Comparison of ENCODE assay signal across 20 cellular contexts in the genomic region with DNA sequence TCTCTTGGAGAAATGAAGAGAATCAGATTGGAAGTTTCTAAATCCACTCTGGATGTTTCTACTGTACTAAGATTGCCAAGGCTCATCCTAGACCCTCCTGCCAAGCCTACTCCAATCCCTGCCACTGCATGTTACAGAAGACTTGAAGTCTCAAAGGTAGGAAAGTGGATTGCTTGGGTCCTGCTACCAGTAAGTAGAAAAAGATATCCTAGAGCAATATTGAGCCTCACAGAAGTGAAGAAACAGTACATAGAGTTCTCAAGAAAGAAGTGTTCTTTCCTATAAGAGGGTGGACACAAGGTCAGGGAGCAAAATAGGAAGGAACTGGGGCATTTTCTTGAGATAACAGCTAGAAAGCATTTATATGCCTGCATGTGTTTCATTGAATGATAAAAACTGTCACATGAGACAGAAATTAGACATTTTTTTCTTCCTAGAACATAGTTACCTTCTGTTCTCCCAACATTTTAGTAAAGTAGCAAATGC.
A peak's percentile ranks its signal among the peaks of the same experiment; 100 is the strongest.
DNase-seq lines count a peak whose midpoint lies in the region; ATAC-seq and TF ChIP-seq lines count a peak whose summit lies in the region.
"Had no signal": no experiment of that assay in that cellular context is flagged by ENCODE, and none has a peak within 500 bp of the region (broad histone marks: within the 10 kb centered on the region; RNA-seq: fewer than 3 reads in every experiment).

No MANE protein-coding gene starts in this region.

- H3K9me3 ChIP-seq in DND-41 (ENCODE audit: insufficient read depth, low read length, severe bottlenecking) (no peaks in the 10 kb centered on the region), IMR-90 (ENCODE audit: control insufficient read depth, insufficient read depth, low read length) (no peaks in the 10 kb centered on the region), osteoblast (ENCODE audit: low read depth, low read length) (no peaks in the 10 kb centered on the region)
- H3K9me3 ChIP-seq: HAP-1, SK-N-SH had no signal

- peak overlapping the region; percentile 71 for H3K18ac ChIP-seq in IMR-90 (ENCODE audit: low read depth, low read length)

- H3K36me3 ChIP-seq in DND-41 (ENCODE audit: insufficient read depth, low read length) (no peaks in the 10 kb centered on the region), IMR-90 (ENCODE audit: control insufficient read depth, insufficient read depth, low read length) (no peaks in the 10 kb centered on the region), osteoblast (ENCODE audit: insufficient read depth, low read length) (no peaks in the 10 kb centered on the region)
- H3K36me3 ChIP-seq: BLaER1 treated with 17β-estradiol and CSF1 and Interleukin-3, amounts not matched to agents 10 nM and 100 nM; HAP-1 had no signal

- no peak overlapping the region for H2AK9ac ChIP-seq in IMR-90 (replicated peaks; ENCODE audit: low read depth, low read length, poor library complexity)

- TF ChIP-seq RAD21 in IMR-90 (IDR thresholded peaks at IDR 0.05; ENCODE audit: low read length): no peak

- H2AFZ ChIP-seq in DND-41 (ENCODE audit: low read depth, low read length) (peak overlapping the region; percentile 49; the same call in 1 of the 2 replicates), IMR-90 (replicated peaks; ENCODE audit: low read length, poor library complexity) (no peak overlapping the region), osteoblast (ENCODE audit: low read length) (peak overlapping the region; percentile 30)

- ATAC-seq in DND-41 (ENCODE audit: insufficient read depth, low read depth) (no peak), IMR-90 (ENCODE audit: low read depth) (no peak), HG03439 (IDR thresholded peaks at IDR 0.05; ENCODE audit: unreplicated experiment) (no peak)
- ATAC-seq: PC-3 had no signal

- H4K8ac ChIP-seq in IMR-90 (ENCODE audit: low read depth in 2 of 2, low read length in 2 of 2): peak overlapping the region in 1 of 2 experiments; percentile 45; a peak in 1 of 4 replicates

- H3K56ac ChIP-seq in IMR-90 (ENCODE audit: extremely low read depth, insufficient read depth, low read length): no peak overlapping the region

- peak overlapping the region; percentile 82 for H2BK120ac ChIP-seq in IMR-90 (ENCODE audit: low read depth, low read length)

- dilution Hi-C loops in IMR-90 (cut with HindIII; ENCODE audit: low sequenced_read_pairs, unreplicated experiment): no loop called here

- BruUV-seq in IMR-90 (replicated peaks; lab: Mats Ljungman, UMichigan): no TSS peak

- H2BK20ac ChIP-seq in IMR-90 (ENCODE audit: low read depth, low read length): peak overlapping the region; percentile 82; the same call in 1 of the 2 replicates

- H2BK5ac ChIP-seq in IMR-90 (ENCODE audit: low read depth, low read length, poor library complexity, severe bottlenecking): peak overlapping the region; percentile 59

- POLR2A ChIA-PET in IMR-90 (lab: Charles Lee; ENCODE audit: unreplicated experiment): no interaction called here

- intact Hi-C loops in IMR-90 (cut with micrococcal nuclease): no loop called here

- no peak overlapping the region for H3K4me2 ChIP-seq in DND-41 (ENCODE audit: insufficient read depth, low read length)
- H3K4me2 ChIP-seq in IMR-90 (ENCODE audit: low read depth, low read length): no peak overlapping the region
- H3K4me2 ChIP-seq in osteoblast (ENCODE audit: insufficient read depth, low read length): peak overlapping the region; percentile 70
- H3K4me2 ChIP-seq: SK-N-SH had no signal

- in situ Hi-C loops in IMR-90 (cut with MboI; ENCODE audit: low sequenced_read_pairs): loop anchor here (25.0 kb wide), 1 partner anchor 1441 kb away; the partner anchor contains the start of gene MMADHC

- no peaks in the 10 kb centered on the region for H4K20me1 ChIP-seq in DND-41 (ENCODE audit: insufficient read depth, low read length)
- no peaks in the 10 kb centered on the region for H4K20me1 ChIP-seq in IMR-90 (ENCODE audit: insufficient read depth, low read length)
- no peaks in the 10 kb centered on the region for H4K20me1 ChIP-seq in osteoblast (ENCODE audit: insufficient read depth, low read length)
- H4K20me1 ChIP-seq: BLaER1 treated with 17β-estradiol and CSF1 and Interleukin-3, amounts not matched to agents 10 nM and 100 nM had no signal

- H3K4ac ChIP-seq in IMR-90 (ENCODE audit: low read depth, low read length): peak overlapping the region; percentile 65

- H2BK15ac ChIP-seq in IMR-90 (ENCODE audit: low read depth, low read length): 0 out of 3 replicates have a peak overlapping the region, but pooled peaks have one; percentile 85

- H4K5ac ChIP-seq in IMR-90 (ENCODE audit: low read depth, low read length): peak overlapping the region; percentile 57; the same call in 1 of the 2 replicates

- peak overlapping the region; percentile 49 for H3K14ac ChIP-seq in IMR-90 (replicated peaks; ENCODE audit: low read depth, low read length)

- H3K27ac ChIP-seq in DND-41 (ENCODE audit: low read length): no peak overlapping the region
- peak overlapping the region; percentile 33; the same call in 1 of the 2 replicates for H3K27ac ChIP-seq in IMR-90 (ENCODE audit: insufficient read depth, low read length)
- H3K27ac ChIP-seq in osteoblast (ENCODE audit: low read depth, low read length): peak overlapping the region; percentile 62
- H3K27ac ChIP-seq: BLaER1 treated with 17β-estradiol and CSF1 and Interleukin-3, amounts not matched to agents 10 nM and 100 nM; HL-60 had no signal

- H3K4me3 ChIP-seq in DND-41 (ENCODE audit: low read depth in 1 of 2, low read length in 2 of 2): no peak overlapping the region
- H3K4me3 ChIP-seq in IMR-90 (ENCODE audit: insufficient read depth, low read depth, low read length): no peak overlapping the region
- H3K4me3 ChIP-seq in choroid plexus epithelial cell (ENCODE audit: low read depth, low read length): no peak overlapping the region
- no peak overlapping the region for H3K4me3 ChIP-seq in osteoblast (ENCODE audit: insufficient read depth, low read length)
- H3K4me3 ChIP-seq: BLaER1 treated with 17β-estradiol and CSF1 and Interleukin-3, amounts not matched to agents 10 nM and 100 nM; HAP-1 had no signal

- H3K27me3 ChIP-seq in DND-41 (ENCODE audit: insufficient read depth, low read length, poor library complexity): no peaks in the 10 kb centered on the region
- H3K27me3 ChIP-seq in IMR-90 (ENCODE audit: control insufficient read depth, insufficient read depth, low read length): no peaks in the 10 kb centered on the region
- no peaks in the 10 kb centered on the region for H3K27me3 ChIP-seq in osteoblast (ENCODE audit: insufficient read depth, low read length)
- H3K27me3 ChIP-seq: BLaER1 treated with 17β-estradiol and CSF1 and Interleukin-3, amounts not matched to agents 10 nM and 100 nM had no signal

- 0 out of 2 replicates have a peak overlapping the region, but pooled peaks have one; percentile 4 for H3K23ac ChIP-seq in IMR-90 (ENCODE audit: low read depth, low read length)

- CTCF ChIA-PET in IMR-90 (lab: Yijun Ruan, JAX): interaction anchor here (1.1 kb wide), 1 partner anchor 526 kb away, joined by 3 read pairs; no protein-coding TSS in a partner anchor

- H3K4me1 ChIP-seq in DND-41 (ENCODE audit: insufficient read depth, low read length): peaks cover 22% of the 10 kb centered on the region
- H3K4me1 ChIP-seq in IMR-90 (ENCODE audit: control insufficient read depth, insufficient read depth, low read length): peaks cover 2% of the 10 kb centered on the region; the same call in 1 of the 2 replicates
- H3K4me1 ChIP-seq in osteoblast (ENCODE audit: insufficient read depth, low read length): peaks cover 31% of the 10 kb centered on the region
- H3K4me1 ChIP-seq: HAP-1 had no signal

- no peak for TF ChIP-seq POLR2A in IMR-90 (IDR thresholded peaks at IDR 0.05; ENCODE audit: low read depth, low read length)

- H3K79me2 ChIP-seq in DND-41 (ENCODE audit: insufficient read depth, low read length) (no peaks in the 10 kb centered on the region), osteoblast (ENCODE audit: insufficient read depth, low read length) (no peaks in the 10 kb centered on the region)

- no peaks in the 10 kb centered on the region for H3K79me1 ChIP-seq in IMR-90 (ENCODE audit: low read depth in 1 of 2, low read length in 2 of 2)

- TF ChIP-seq CTCF in DND-41 (IDR thresholded peaks at IDR 0.05; ENCODE audit: borderline replicate concordance, extremely low read depth, low read length, poor library complexity, severe bottlenecking): no peak
- no peak for TF ChIP-seq CTCF in IMR-90 (conservative IDR thresholded peaks at IDR 0.05; ENCODE audit: low read depth, low read length)
- TF ChIP-seq CTCF in choroid plexus epithelial cell (conservative IDR thresholded peaks at IDR 0.05; ENCODE audit: low read depth, low read length): no peak
- no peak for TF ChIP-seq CTCF in osteoblast (IDR thresholded peaks at IDR 0.05; ENCODE audit: extremely low read depth, low read depth, low read length)

- H4K91ac ChIP-seq in IMR-90 (ENCODE audit: insufficient read depth, low read depth, low read length): no peak overlapping the region

- DNase-seq in DND-41 (no peak), IMR-90 (no peak), choroid plexus epithelial cell (ENCODE audit: low read depth) (peak; percentile 52), osteoblast (ENCODE audit: insufficient read length, low spot score, missing footprints) (no peak), cerebellar cortex (ENCODE audit: low spot score) (no peak), NCI-H1092 (lab: John Stamatoyannopoulos, UW) (no peak)
- DNase-seq: AML-193; CD4-positive, alpha-beta T cell; Karpas-422; NCI-H1105 treated with DMSO at 0.1 percent for 48 hours; NCI-H2029; NCI-H446; NCI-H524 treated with DMSO at 0.1 percent for 48 hours; NCI-H774; PC-3; SK-N-SH had no signal

- no peaks in the 10 kb centered on the region for H3K9me1 ChIP-seq in IMR-90 (ENCODE audit: insufficient read depth, low read length)

- peak overlapping the region; percentile 59 for H2AK5ac ChIP-seq in IMR-90 (ENCODE audit: low read depth, low read length)

- H3K9ac ChIP-seq in DND-41 (ENCODE audit: low read depth, low read length): no peak overlapping the region
- H3K9ac ChIP-seq in IMR-90 (ENCODE audit: low read depth, low read length): no peak overlapping the region
- H3K9ac ChIP-seq: BLaER1 treated with 17β-estradiol and CSF1 and Interleukin-3, amounts not matched to agents 10 nM and 100 nM; SK-N-SH had no signal

TF ChIP-seq in IMR-90, 13 proteins besides CTCF, POLR2A, EP300 and RAD21 (continues in another document):
- TF ChIP-seq RFX5 (IDR thresholded peaks at IDR 0.05; ENCODE audit: low read depth, low read length) (no peak), CEBPB (IDR thresholded peaks at IDR 0.05; ENCODE audit: low read depth, low read length) (no peak), FOS (IDR thresholded peaks at IDR 0.05; ENCODE audit: low read depth, low read length) (no peak)
- TF ChIP-seq, protein P1, sequence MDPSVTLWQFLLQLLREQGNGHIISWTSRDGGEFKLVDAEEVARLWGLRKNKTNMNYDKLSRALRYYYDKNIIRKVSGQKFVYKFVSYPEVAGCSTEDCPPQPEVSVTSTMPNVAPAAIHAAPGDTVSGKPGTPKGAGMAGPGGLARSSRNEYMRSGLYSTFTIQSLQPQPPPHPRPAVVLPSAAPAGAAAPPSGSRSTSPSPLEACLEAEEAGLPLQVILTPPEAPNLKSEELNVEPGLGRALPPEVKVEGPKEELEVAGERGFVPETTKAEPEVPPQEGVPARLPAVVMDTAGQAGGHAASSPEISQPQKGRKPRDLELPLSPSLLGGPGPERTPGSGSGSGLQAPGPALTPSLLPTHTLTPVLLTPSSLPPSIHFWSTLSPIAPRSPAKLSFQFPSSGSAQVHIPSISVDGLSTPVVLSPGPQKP (IDR thresholded peaks at IDR 0.05; ENCODE audit: borderline replicate concordance, low read depth, low read length): no peak
